In the genomic region with DNA sequence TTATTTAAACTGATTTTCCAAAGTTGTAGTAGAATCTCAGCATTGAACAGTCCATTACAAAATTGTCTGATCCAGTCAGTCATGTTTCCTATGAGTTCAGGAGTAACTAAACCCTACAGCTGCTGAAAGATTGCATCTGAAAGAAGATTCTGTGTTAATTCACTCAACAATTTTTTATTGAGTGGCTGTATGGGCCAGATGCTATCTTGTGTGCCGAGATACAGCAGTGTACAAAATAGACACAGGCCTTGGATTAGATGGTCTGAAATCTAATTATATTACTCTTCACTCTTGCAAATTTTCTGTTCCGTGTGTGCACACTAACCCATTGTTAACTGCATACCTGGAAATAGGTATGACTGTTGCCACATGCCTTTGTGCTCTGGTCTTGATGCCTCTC, we compare ENCODE assay signal across 18 cellular contexts. TPM values are rescaled to one million over a fixed set of nuclear protein-coding genes. Genes with fewer than 3 reads are reported as not detected.
DNase-seq lines count a peak whose midpoint lies in the region; ATAC-seq and TF ChIP-seq lines count a peak whose summit lies in the region.
"Had no signal": no experiment of that assay in that cellular context is flagged by ENCODE, and none has a peak within 500 bp of the region (broad histone marks: within the 10 kb centered on the region; RNA-seq: fewer than 3 reads in every experiment).

No MANE protein-coding gene starts in this region.

- H3K4me3 Mint-ChIP-seq in stimulated activated effector memory CD8-positive, alpha-beta T cell treated with anti-CD3 and anti-CD28 coated beads, Interleukin-12 subunit alpha, Interleukin-12 subunit beta, amount 100 ng/mL, for 72 hours, result no peak overlapping the region
- H3K4me3 Mint-ChIP-seq: B cell; CD4-positive, alpha-beta T cell; CD8-positive, alpha-beta T cell had no signal

- DNase-seq in NCI-H526 (lab: John Stamatoyannopoulos, UW) (peak; percentile 45 to 51), SK-N-DZ (ENCODE audit: low spot score) (peak; percentile 80), DMS53 treated with DMSO at 0.1 percent for 48 hours (lab: John Stamatoyannopoulos, UW; ENCODE audit: unreplicated experiment) (no peak), NCI-H1694 treated with DMSO at 0.1 percent for 48 hours (lab: John Stamatoyannopoulos, UW) (no peak)
- DNase-seq in stimulated activated effector memory CD8-positive, alpha-beta T cell treated with anti-CD3 and anti-CD28 coated beads, Interleukin-12 subunit alpha, Interleukin-12 subunit beta, amount 100 ng/mL, for 72 hours (ENCODE audit: low spot score in 2 of 2), result no peak
- DNase-seq: AML-193; Caco-2; Calu3; CD4-positive, alpha-beta T cell; CD8-positive, alpha-beta T cell; DMS79; DND-41; EL; GF-D8 had no signal

- ATAC-seq in SK-N-SH treated with all-trans-retinoic acid at 6 μM for 48 hours (no peak), GM19463 (IDR thresholded peaks at IDR 0.05; ENCODE audit: unreplicated experiment) (no peak)
- ATAC-seq in stimulated activated effector memory CD8-positive, alpha-beta T cell treated with anti-CD3 and anti-CD28 coated beads, Interleukin-12 subunit alpha, Interleukin-12 subunit beta, amount 100 ng/mL, for 72 hours, result no peak
- ATAC-seq: A549; CD8-positive, alpha-beta T cell had no signal

- H3K4me1 Mint-ChIP-seq in stimulated activated effector memory CD8-positive, alpha-beta T cell treated with anti-CD3 and anti-CD28 coated beads, Interleukin-12 subunit alpha, Interleukin-12 subunit beta, amount 100 ng/mL, for 72 hours, result peaks cover under 1% of the 10 kb centered on the region

- H3K36me3 Mint-ChIP-seq in stimulated activated effector memory CD8-positive, alpha-beta T cell treated with anti-CD3 and anti-CD28 coated beads, Interleukin-12 subunit alpha, Interleukin-12 subunit beta, amount 100 ng/mL, for 72 hours, result no peaks in the 10 kb centered on the region

- H3K9me3 Mint-ChIP-seq in stimulated activated effector memory CD8-positive, alpha-beta T cell treated with anti-CD3 and anti-CD28 coated beads, Interleukin-12 subunit alpha, Interleukin-12 subunit beta, amount 100 ng/mL, for 72 hours, result no peaks in the 10 kb centered on the region
- H3K9me3 Mint-ChIP-seq: CD4-positive, alpha-beta T cell; CD8-positive, alpha-beta T cell had no signal

- H3K27ac Mint-ChIP-seq in stimulated activated effector memory CD8-positive, alpha-beta T cell treated with anti-CD3 and anti-CD28 coated beads, Interleukin-12 subunit alpha, Interleukin-12 subunit beta, amount 100 ng/mL, for 72 hours, result peak overlapping the region; percentile 39
- H3K27ac Mint-ChIP-seq: B cell; CD4-positive, alpha-beta T cell; CD8-positive, alpha-beta T cell had no signal

TF ChIP-seq in SK-N-SH treated with all-trans-retinoic acid at 6 μM for 48 hours, 23 proteins besides CTCF, POLR2A, EP300 and RAD21:
- peak; percentile 65; the same call in 1 of the 2 replicates for TF ChIP-seq TCF4 (CRISPR knock-in tag; IDR thresholded peaks at IDR 0.05; ENCODE audit: borderline replicate concordance)
- TF ChIP-seq TSHZ2 (CRISPR knock-in tag; IDR thresholded peaks at IDR 0.05), result 0 out of 2 replicates have a peak, but pooled peaks have one; percentile 11
- TF ChIP-seq, protein P1, sequence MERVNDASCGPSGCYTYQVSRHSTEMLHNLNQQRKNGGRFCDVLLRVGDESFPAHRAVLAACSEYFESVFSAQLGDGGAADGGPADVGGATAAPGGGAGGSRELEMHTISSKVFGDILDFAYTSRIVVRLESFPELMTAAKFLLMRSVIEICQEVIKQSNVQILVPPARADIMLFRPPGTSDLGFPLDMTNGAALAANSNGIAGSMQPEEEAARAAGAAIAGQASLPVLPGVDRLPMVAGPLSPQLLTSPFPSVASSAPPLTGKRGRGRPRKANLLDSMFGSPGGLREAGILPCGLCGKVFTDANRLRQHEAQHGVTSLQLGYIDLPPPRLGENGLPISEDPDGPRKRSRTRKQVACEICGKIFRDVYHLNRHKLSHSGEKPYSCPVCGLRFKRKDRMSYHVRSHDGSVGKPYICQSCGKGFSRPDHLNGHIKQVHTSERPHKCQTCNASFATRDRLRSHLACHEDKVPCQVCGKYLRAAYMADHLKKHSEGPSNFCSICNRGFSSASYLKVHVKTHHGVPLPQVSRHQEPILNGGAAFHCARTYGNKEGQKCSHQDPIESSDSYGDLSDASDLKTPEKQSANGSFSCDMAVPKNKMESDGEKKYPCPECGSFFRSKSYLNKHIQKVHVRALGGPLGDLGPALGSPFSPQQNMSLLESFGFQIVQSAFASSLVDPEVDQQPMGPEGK (CRISPR knock-in tag; IDR thresholded peaks at IDR 0.05; ENCODE audit: borderline replicate concordance), result no peak
- no peak for TF ChIP-seq ESRRG (CRISPR knock-in tag; IDR thresholded peaks at IDR 0.05)

RNA-seq across cellular contexts. Expression of gene GVQW3, which starts 7.3 kb away (rescaled TPM):
- 25.4 and 33.8 TPM in 2 replicates for polyA plus RNA-seq in SK-N-DZ (2014; cell fraction: cytosol; rRNA removed)
- 21.9 and 46.6 TPM in 2 replicates for polyA plus RNA-seq in SK-N-DZ (2014; cell fraction: nucleus; rRNA removed)

RNA-seq across cellular contexts. Expression of gene THAP12, which starts 7.5 kb away (rescaled TPM):
- polyA plus RNA-seq in SK-N-DZ (2014; cell fraction: cytosol; rRNA removed), result 121 and 123 TPM in 2 replicates
- polyA plus RNA-seq in SK-N-DZ (2014; cell fraction: nucleus; rRNA removed), result 70.1 and 70.4 TPM in 2 replicates

RNA-seq across cellular contexts. Expression of gene EMSY, which starts 56.4 kb away (rescaled TPM):
- 19.1 and 20.0 TPM in 2 replicates for polyA plus RNA-seq in SK-N-DZ (2014; cell fraction: cytosol; rRNA removed)
- polyA plus RNA-seq in SK-N-DZ (2014; cell fraction: nucleus; rRNA removed), result 18.1 and 19.7 TPM in 2 replicates

Comparison
In these comparisons a context has a peak if more than half of its experiments do, and no peak if none do; other contexts are left out.
1. DNase-seq: peak in NCI-H526 (2 of 2) and SK-N-DZ (single experiment); none in stimulated activated effector memory CD8-positive, alpha-beta T cell treated with anti-CD3 and anti-CD28 coated beads, Interleukin-12 subunit alpha, Interleukin-12 subunit beta, amount 100 ng/mL, for 72 hours (0 of 2), DMS53 treated with DMSO at 0.1 percent for 48 hours (single experiment) and NCI-H1694 treated with DMSO at 0.1 percent for 48 hours (single experiment).